ENCODE assay signal across 10 cellular contexts in the genomic region with DNA sequence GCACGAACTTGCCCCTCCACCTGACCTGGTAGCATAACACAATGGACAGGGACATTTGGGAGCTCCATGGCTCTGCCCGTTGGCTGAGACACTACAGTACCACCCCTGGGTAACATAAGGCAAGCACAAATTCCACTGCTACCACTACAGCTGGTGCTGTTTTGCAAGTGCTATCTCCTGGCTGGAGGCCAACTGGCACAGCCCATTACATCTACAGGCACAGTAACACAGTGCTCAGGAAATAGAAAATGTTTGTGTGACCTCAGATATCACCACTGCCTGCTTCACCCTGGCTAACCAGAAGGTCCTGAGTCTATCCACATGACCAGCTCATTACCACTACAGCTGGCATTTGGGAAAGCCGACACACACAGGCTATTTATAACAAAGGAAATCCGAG.
DNase-seq lines count a peak whose midpoint lies in the region; ATAC-seq and TF ChIP-seq lines count a peak whose summit lies in the region.
"Had no signal": no experiment of that assay in that cellular context is flagged by ENCODE, and none has a peak within 500 bp of the region (broad histone marks: within the 10 kb centered on the region; RNA-seq: fewer than 3 reads in every experiment).

No MANE protein-coding gene starts in this region.

- intact Hi-C loops in CD8-positive, alpha-beta T cell (cut with DNase I, micrococcal nuclease), result no loop called here

- H3K9me3 ChIP-seq in CD8-positive, alpha-beta T cell (ENCODE audit: low read length), result no peaks in the 10 kb centered on the region

- ATAC-seq in foreskin keratinocyte (no peak), HG03139 (IDR thresholded peaks at IDR 0.05; ENCODE audit: unreplicated experiment) (no peak), GM18868 (IDR thresholded peaks at IDR 0.05; ENCODE audit: unreplicated experiment) (no peak), HG02884 (IDR thresholded peaks at IDR 0.05; ENCODE audit: unreplicated experiment) (no peak)
- no peak for ATAC-seq in CD8-positive, alpha-beta T cell

- TF ChIP-seq CTCF in foreskin keratinocyte (conservative IDR thresholded peaks at IDR 0.05), result no peak
- no peak for TF ChIP-seq CTCF in CD8-positive, alpha-beta T cell (IDR thresholded peaks at IDR 0.05)

- no peaks in the 10 kb centered on the region for H3K27me3 Mint-ChIP-seq in CD8-positive, alpha-beta T cell (ENCODE audit: low read depth)
- H3K27me3 Mint-ChIP-seq: activated CD4-positive, alpha-beta memory T cell treated with anti-CD3 and anti-CD28 coated beads, Interleukin-2, amount 10 ng/mL, durations not matched to agents 7 days and 5 days had no signal

- H3K9me3 Mint-ChIP-seq in CD8-positive, alpha-beta T cell, result peaks cover 16% of the 10 kb centered on the region

- H3K4me1 Mint-ChIP-seq in CD8-positive, alpha-beta T cell (ENCODE audit: low read depth), result no peaks in the 10 kb centered on the region
- H3K4me1 Mint-ChIP-seq: activated CD4-positive, alpha-beta memory T cell treated with anti-CD3 and anti-CD28 coated beads, Interleukin-2, amount 10 ng/mL, durations not matched to agents 7 days and 5 days had no signal

- DNase-seq in DMS53 (lab: John Stamatoyannopoulos, UW) (peak; percentile 68), RPMI8226 (peak; percentile 54), foreskin keratinocyte (peak; percentile 10 to 29), pons (ENCODE audit: low spot score) (peak; percentile 5)
- no peak for DNase-seq in CD8-positive, alpha-beta T cell
- DNase-seq: activated CD4-positive, alpha-beta memory T cell treated with anti-CD3 and anti-CD28 coated beads, Interleukin-2, amount 10 ng/mL, durations not matched to agents 7 days and 5 days; DMS153 had no signal

- no peak overlapping the region for H3K4me3 ChIP-seq in CD8-positive, alpha-beta T cell (ENCODE audit: low read depth, low read length)

- CTCF ChIA-PET in CD8-positive, alpha-beta T cell (lab: Charles Lee), result no interaction called here

- POLR2A ChIA-PET in CD8-positive, alpha-beta T cell (lab: Charles Lee), result no interaction called here

- no peak overlapping the region for H3K27ac ChIP-seq in foreskin keratinocyte
- H3K27ac ChIP-seq in CD8-positive, alpha-beta T cell (ENCODE audit: low read depth, low read length), result no peak overlapping the region

- no peak overlapping the region for H3K4me3 Mint-ChIP-seq in CD8-positive, alpha-beta T cell
- H3K4me3 Mint-ChIP-seq: activated CD4-positive, alpha-beta memory T cell treated with anti-CD3 and anti-CD28 coated beads, Interleukin-2, amount 10 ng/mL, durations not matched to agents 7 days and 5 days had no signal

- no peaks in the 10 kb centered on the region for H3K4me1 ChIP-seq in foreskin keratinocyte
- H3K4me1 ChIP-seq in CD8-positive, alpha-beta T cell (ENCODE audit: insufficient read depth, low read length), result no peaks in the 10 kb centered on the region

- H3K27ac Mint-ChIP-seq in CD8-positive, alpha-beta T cell, result no peak overlapping the region
- H3K27ac Mint-ChIP-seq: activated CD4-positive, alpha-beta memory T cell treated with anti-CD3 and anti-CD28 coated beads, Interleukin-2, amount 10 ng/mL, durations not matched to agents 7 days and 5 days had no signal

- H3K27me3 ChIP-seq in foreskin keratinocyte, result no peaks in the 10 kb centered on the region
- no peaks in the 10 kb centered on the region for H3K27me3 ChIP-seq in CD8-positive, alpha-beta T cell (ENCODE audit: insufficient read depth, low read length)

- H3K36me3 Mint-ChIP-seq in CD8-positive, alpha-beta T cell, result no peaks in the 10 kb centered on the region

- H3K36me3 ChIP-seq in CD8-positive, alpha-beta T cell (ENCODE audit: insufficient read depth, low read length), result no peaks in the 10 kb centered on the region

Comparison
In these comparisons a context has a peak if more than half of its experiments do, and no peak if none do; other contexts are left out.
1. DNase-seq: peak in DMS53 (single experiment), RPMI8226 (single experiment), foreskin keratinocyte (2 of 2) and pons (single experiment); none in CD8-positive, alpha-beta T cell (0 of 7).